34 cellular contexts compared by ENCODE assay signal in the genomic region with DNA sequence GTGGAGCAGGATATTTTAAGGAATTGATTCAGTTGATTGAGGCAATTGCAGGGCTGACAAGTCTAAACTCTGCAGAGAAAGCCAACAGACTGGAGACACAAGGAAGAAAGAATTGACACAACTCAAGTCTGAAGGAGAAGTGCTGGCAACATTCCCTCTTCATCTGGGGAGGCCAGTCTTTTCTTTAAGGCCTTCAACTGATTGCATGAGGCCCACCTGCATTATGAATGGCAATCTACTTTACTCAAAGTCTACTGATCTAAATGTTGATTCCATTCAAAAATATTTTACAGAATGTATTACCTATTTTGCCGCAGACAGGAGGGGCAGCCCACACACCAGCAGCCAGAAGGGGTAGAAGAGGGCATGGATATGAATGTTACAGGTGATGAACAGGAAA.
"Had no signal": no experiment of that assay in that cellular context is flagged by ENCODE, and none has a peak within 500 bp of the region (broad histone marks: within the 10 kb centered on the region; RNA-seq: fewer than 3 reads in every experiment).

No MANE protein-coding gene starts in this region.

- H3K27me3 ChIP-seq: adrenal gland, ascending aorta, body of pancreas, brain microvascular endothelial cell, breast epithelium, cardiac muscle cell had no signal

- ATAC-seq: activated naive CD4-positive, alpha-beta T cell treated with anti-CD3 and anti-CD28 coated beads, Interleukin-2, amount 50 U/mL, for 72 hours; activated naive CD8-positive, alpha-beta T cell treated with anti-CD3 and anti-CD28 coated beads, Interleukin-2, amount 50 U/mL, for 24 hours; activated T-cell treated with anti-CD3 and anti-CD28 coated beads, Interleukin-2, amount 50 U/mL, for 4 hours; activated T-cell treated with anti-CD3 and anti-CD28 coated beads, Interleukin-2, amount 50 U/mL, for 72 hours; activated T-helper 17 cell treated with anti-CD3 and anti-CD28 coated beads, Interleukin-2, amount 50 U/mL, for 72 hours; body of pancreas had no signal

- DNase-seq: activated effector memory CD4-positive, alpha-beta T cell treated with anti-CD3 and anti-CD28 coated beads, Interleukin-2, amount 50 U/mL, for 16 hours; activated effector memory CD4-positive, alpha-beta T cell treated with Interleukin-2 at 50 U/mL for 16 hours; activated gamma-delta T cell; activated gamma-delta T cell treated with Interleukin-2 at 50 U/mL for 16 hours; activated naive CD4-positive, alpha-beta T cell; activated naive CD4-positive, alpha-beta T cell treated with anti-CD3 and anti-CD28 coated beads for 36 hours; activated naive CD4-positive, alpha-beta T cell treated with anti-CD3 and anti-CD28 coated beads, Interleukin-2, amount 10 ng/mL, durations not matched to agents 7 days and 5 days; activated naive CD4-positive, alpha-beta T cell treated with anti-CD3 and anti-CD28 coated beads, Interleukin-2, amount 50 U/mL, for 16 hours; activated naive CD4-positive, alpha-beta T cell treated with Interleukin-2 at 50 U/mL for 16 hours; activated naive CD8-positive, alpha-beta T cell treated with anti-CD3 and anti-CD28 coated beads for 36 hours; activated naive CD8-positive, alpha-beta T cell treated with anti-CD3 and anti-CD28 coated beads, Interleukin-2, amount 10 ng/mL, durations not matched to agents 7 days and 5 days; activated naive CD8-positive, alpha-beta T cell treated with anti-CD3 and anti-CD28 coated beads, Interleukin-2, amount 50 U/mL, for 24 hours; activated T-cell treated with anti-CD3 and anti-CD28 coated beads, Interleukin-2, amount 50 U/mL, for 1 hour; activated T-cell treated with anti-CD3 and anti-CD28 coated beads, Interleukin-2, amount 50 U/mL, for 24 hours; activated T-cell treated with anti-CD3 and anti-CD28 coated beads, Interleukin-2, amount 50 U/mL, for 4 hours; activated T-cell treated with anti-CD3 and anti-CD28 coated beads, Interleukin-2, amount 50 U/mL, for 48 hours; activated T-cell treated with anti-CD3 and anti-CD28 coated beads, Interleukin-2, amount 50 U/mL, for 72 hours; adrenal gland; amniotic stem cell; amygdala; anterior cingulate cortex; aorta; body of pancreas; brain microvascular endothelial cell; caudate nucleus; central memory CD4-positive, alpha-beta T cell; cerebellar nuclear complex had no signal

- H3K4me3 ChIP-seq: adrenal gland, ascending aorta, body of pancreas, breast epithelium, cardiac muscle cell had no signal

- H3K36me3 ChIP-seq: adrenal gland, ascending aorta, brain microvascular endothelial cell, breast epithelium, cardiac muscle cell had no signal

- H3K4me1 ChIP-seq: adrenal gland, ascending aorta, body of pancreas, breast epithelium had no signal

- H3K9me3 ChIP-seq: adrenal gland, ascending aorta, body of pancreas, breast epithelium had no signal

- FAIRE-seq: astrocyte, bronchial epithelial cell had no signal

- H3K27ac ChIP-seq: adrenal gland, ascending aorta, body of pancreas, brain microvascular endothelial cell, breast epithelium, cardiac muscle cell had no signal
